Comparison of ENCODE assay signal across 9 cellular contexts in the genomic region with DNA sequence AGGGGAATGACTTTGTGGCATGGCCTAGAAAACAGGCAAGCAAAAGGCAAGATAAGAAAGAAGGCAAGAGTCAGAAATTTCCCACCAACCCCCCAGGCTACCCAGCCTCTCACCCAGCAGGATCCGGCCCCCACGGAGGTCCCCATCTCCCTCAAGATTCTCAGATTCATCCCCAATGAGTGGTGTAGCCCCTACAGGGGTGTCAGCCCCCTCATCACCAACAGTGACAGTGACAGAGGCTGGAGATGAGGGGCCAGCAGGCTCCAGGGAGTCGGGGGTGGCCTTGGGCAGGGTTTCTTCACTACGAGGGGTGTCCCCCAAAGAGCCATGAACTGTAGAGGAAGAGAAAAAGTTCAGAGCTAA. TPM values are rescaled to one million over a fixed set of nuclear protein-coding genes. Genes with fewer than 3 reads are reported as not detected.
DNase-seq lines count a peak whose midpoint lies in the region; ATAC-seq and TF ChIP-seq lines count a peak whose summit lies in the region.
"Had no signal": no experiment of that assay in that cellular context is flagged by ENCODE, and none has a peak within 500 bp of the region (broad histone marks: within the 10 kb centered on the region; RNA-seq: fewer than 3 reads in every experiment).

No MANE protein-coding gene starts in this region.

- H3K27ac ChIP-seq in right cardiac atrium (ENCODE audit: low read length) = peak overlapping the region; percentile 56
- H3K27ac ChIP-seq in skeletal muscle tissue (ENCODE audit: low read depth, low read length) = peak overlapping the region; percentile 12

- no peaks in the 10 kb centered on the region for H3K27me3 Mint-ChIP-seq in WTC11 (ENCODE audit: low read depth)

- no peaks in the 10 kb centered on the region for H3K9me3 Mint-ChIP-seq in WTC11

- WGBS in right cardiac atrium = 42% methylated on average over 4 of the region's 4 CpGs

- CTCF ChIA-PET in WTC11 (lab: Charles Lee) = interaction anchor here (2.6 kb wide), 1 partner anchor 56 kb away, joined by 21 read pairs; no protein-coding TSS in a partner anchor

- H3K4me1 Mint-ChIP-seq in WTC11 = peaks cover 15% of the 10 kb centered on the region

- peaks cover 40% of the 10 kb centered on the region for H3K36me3 Mint-ChIP-seq in WTC11

- peaks cover 9% of the 10 kb centered on the region for H3K4me1 ChIP-seq in right cardiac atrium (ENCODE audit: control insufficient read depth, insufficient read depth, low read length)
- H3K4me1 ChIP-seq in skeletal muscle tissue (ENCODE audit: control insufficient read depth in 3 of 3, insufficient read depth in 3 of 3, low read length in 3 of 3) = peaks cover 18 to 22% (median 21%) of the 10 kb centered on the region in 3 donors

- H3K9ac ChIP-seq in skeletal muscle tissue (ENCODE audit: low read depth in 1 of 3, low read length in 3 of 3) = peak overlapping the region; percentile 23 to 97 (median 61)

- H3K4me3 ChIP-seq in H7 (ENCODE audit: insufficient read depth, low read depth, low read length) (peak overlapping the region; percentile 87), right cardiac atrium (ENCODE audit: low read length) (peak overlapping the region; percentile 98), skeletal muscle tissue (ENCODE audit: low read length in 3 of 3) (peak overlapping the region; percentile 43 to 95 (median 58))

- no peak for TF ChIP-seq CTCF in WTC11 (IDR thresholded peaks at IDR 0.05)

- peak overlapping the region; percentile 77 for H3K4me3 Mint-ChIP-seq in WTC11

- ATAC-seq in WTC11 (no peak), right cardiac atrium (no peak), GM21447 (IDR thresholded peaks at IDR 0.05; ENCODE audit: unreplicated experiment) (no peak), HG02938 (IDR thresholded peaks at IDR 0.05; ENCODE audit: unreplicated experiment) (no peak), HG03469 (IDR thresholded peaks at IDR 0.05; ENCODE audit: unreplicated experiment) (no peak)

- DNase-seq in H7 = no peak
- no peak for DNase-seq in WTC11 (ENCODE audit: low spot score)
- peak in 1 of 3 donors; percentile 34 for DNase-seq in right cardiac atrium
- no peak for DNase-seq in NCI-H2196 treated with DMSO at 0.1 percent for 48 hours (lab: John Stamatoyannopoulos, UW; ENCODE audit: unreplicated experiment)
- DNase-seq: occipital lobe had no signal

- H3K9me3 ChIP-seq in right cardiac atrium (ENCODE audit: control insufficient read depth, low read length) = no peaks in the 10 kb centered on the region
- H3K9me3 ChIP-seq in skeletal muscle tissue (ENCODE audit: control insufficient read depth in 3 of 3, low read length in 3 of 3) = no peaks in the 10 kb centered on the region

- H3K36me3 ChIP-seq in H7 (replicated peaks; ENCODE audit: control insufficient read depth, insufficient read depth, low read length) (peaks cover 24% of the 10 kb centered on the region), skeletal muscle tissue (ENCODE audit: control insufficient read depth in 3 of 3, insufficient read depth in 3 of 3, low read length in 3 of 3) (peaks cover 15 to 30% (median 22%) of the 10 kb centered on the region in 3 donors)

- H3K27me3 ChIP-seq in H7 (ENCODE audit: control insufficient read depth, insufficient read depth, low read length) = no peaks in the 10 kb centered on the region
- H3K27me3 ChIP-seq in right cardiac atrium (ENCODE audit: control insufficient read depth, insufficient read depth) = no peaks in the 10 kb centered on the region
- H3K27me3 ChIP-seq in skeletal muscle tissue (ENCODE audit: control insufficient read depth in 3 of 3, insufficient read depth in 3 of 3, low read length in 3 of 3) = no peaks in the 10 kb centered on the region

- POLR2A ChIA-PET in WTC11 (lab: Charles Lee) = interaction anchor here (0.6 to 2.1 kb wide), 2 partner anchors 10 to 69 kb away, joined by 3 to 6 read pairs; a partner anchor contains a TSS

- peak overlapping the region; percentile 85 for H3K27ac Mint-ChIP-seq in WTC11

- intact Hi-C loops in right cardiac atrium (cut with DNase I) = loop anchor here in 1 of 4 donors (10.0 kb wide), 1 partner anchor 58 kb away; a partner anchor contains a TSS

TF ChIP-seq in WTC11, 78 proteins besides CTCF, POLR2A, EP300 and RAD21:
- TF ChIP-seq, protein P1, sequence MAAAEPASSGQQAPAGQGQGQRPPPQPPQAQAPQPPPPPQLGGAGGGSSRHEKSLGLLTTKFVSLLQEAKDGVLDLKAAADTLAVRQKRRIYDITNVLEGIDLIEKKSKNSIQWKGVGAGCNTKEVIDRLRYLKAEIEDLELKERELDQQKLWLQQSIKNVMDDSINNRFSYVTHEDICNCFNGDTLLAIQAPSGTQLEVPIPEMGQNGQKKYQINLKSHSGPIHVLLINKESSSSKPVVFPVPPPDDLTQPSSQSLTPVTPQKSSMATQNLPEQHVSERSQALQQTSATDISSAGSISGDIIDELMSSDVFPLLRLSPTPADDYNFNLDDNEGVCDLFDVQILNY (CRISPR knock-in tag; IDR thresholded peaks at IDR 0.05) = no peak
- TF ChIP-seq JUN (CRISPR knock-in tag; IDR thresholded peaks at IDR 0.05) (no peak), TCF7 (CRISPR knock-in tag; IDR thresholded peaks at IDR 0.05; ENCODE audit: low read depth) (no peak), NFE2L1 (CRISPR knock-in tag; IDR thresholded peaks at IDR 0.05) (no peak), SP1 (CRISPR knock-in tag; conservative IDR thresholded peaks at IDR 0.05) (no peak), ZNF232 (CRISPR knock-in tag; IDR thresholded peaks at IDR 0.05) (no peak), RORB (CRISPR knock-in tag; IDR thresholded peaks at IDR 0.05) (no peak)
- TF ChIP-seq, protein P2, sequence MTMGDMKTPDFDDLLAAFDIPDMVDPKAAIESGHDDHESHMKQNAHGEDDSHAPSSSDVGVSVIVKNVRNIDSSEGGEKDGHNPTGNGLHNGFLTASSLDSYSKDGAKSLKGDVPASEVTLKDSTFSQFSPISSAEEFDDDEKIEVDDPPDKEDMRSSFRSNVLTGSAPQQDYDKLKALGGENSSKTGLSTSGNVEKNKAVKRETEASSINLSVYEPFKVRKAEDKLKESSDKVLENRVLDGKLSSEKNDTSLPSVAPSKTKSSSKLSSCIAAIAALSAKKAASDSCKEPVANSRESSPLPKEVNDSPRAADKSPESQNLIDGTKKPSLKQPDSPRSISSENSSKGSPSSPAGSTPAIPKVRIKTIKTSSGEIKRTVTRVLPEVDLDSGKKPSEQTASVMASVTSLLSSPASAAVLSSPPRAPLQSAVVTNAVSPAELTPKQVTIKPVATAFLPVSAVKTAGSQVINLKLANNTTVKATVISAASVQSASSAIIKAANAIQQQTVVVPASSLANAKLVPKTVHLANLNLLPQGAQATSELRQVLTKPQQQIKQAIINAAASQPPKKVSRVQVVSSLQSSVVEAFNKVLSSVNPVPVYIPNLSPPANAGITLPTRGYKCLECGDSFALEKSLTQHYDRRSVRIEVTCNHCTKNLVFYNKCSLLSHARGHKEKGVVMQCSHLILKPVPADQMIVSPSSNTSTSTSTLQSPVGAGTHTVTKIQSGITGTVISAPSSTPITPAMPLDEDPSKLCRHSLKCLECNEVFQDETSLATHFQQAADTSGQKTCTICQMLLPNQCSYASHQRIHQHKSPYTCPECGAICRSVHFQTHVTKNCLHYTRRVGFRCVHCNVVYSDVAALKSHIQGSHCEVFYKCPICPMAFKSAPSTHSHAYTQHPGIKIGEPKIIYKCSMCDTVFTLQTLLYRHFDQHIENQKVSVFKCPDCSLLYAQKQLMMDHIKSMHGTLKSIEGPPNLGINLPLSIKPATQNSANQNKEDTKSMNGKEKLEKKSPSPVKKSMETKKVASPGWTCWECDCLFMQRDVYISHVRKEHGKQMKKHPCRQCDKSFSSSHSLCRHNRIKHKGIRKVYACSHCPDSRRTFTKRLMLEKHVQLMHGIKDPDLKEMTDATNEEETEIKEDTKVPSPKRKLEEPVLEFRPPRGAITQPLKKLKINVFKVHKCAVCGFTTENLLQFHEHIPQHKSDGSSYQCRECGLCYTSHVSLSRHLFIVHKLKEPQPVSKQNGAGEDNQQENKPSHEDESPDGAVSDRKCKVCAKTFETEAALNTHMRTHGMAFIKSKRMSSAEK (CRISPR knock-in tag; IDR thresholded peaks at IDR 0.05; ENCODE audit: borderline replicate concordance) = no peak
- TF ChIP-seq, protein P3, sequence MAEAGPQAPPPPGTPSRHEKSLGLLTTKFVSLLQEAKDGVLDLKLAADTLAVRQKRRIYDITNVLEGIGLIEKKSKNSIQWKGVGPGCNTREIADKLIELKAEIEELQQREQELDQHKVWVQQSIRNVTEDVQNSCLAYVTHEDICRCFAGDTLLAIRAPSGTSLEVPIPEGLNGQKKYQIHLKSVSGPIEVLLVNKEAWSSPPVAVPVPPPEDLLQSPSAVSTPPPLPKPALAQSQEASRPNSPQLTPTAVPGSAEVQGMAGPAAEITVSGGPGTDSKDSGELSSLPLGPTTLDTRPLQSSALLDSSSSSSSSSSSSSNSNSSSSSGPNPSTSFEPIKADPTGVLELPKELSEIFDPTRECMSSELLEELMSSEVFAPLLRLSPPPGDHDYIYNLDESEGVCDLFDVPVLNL (CRISPR knock-in tag; IDR thresholded peaks at IDR 0.05; ENCODE audit: borderline replicate concordance, low read depth) = no peak

RNA-seq across cellular contexts. Expression of a gene that starts 1.0 kb away (rescaled TPM):
- total RNA-seq in H7 (2014; rRNA removed; shearing (Covaris generic)) = 134 and 136 TPM in 2 replicates
- total RNA-seq in WTC11 (2021) (137 to 169 TPM (median 168 TPM) in 3 replicates), right cardiac atrium (10 to 100 TPM; 13.5 to 24.0 (median 20.0) TPM), skeletal muscle tissue (24.0 TPM)
- polyA plus RNA-seq in right cardiac atrium = 15.7 TPM

RNA-seq across cellular contexts. Expression of a gene that starts 5.4 kb away (rescaled TPM):
- total RNA-seq in H7 (2014; rRNA removed; shearing (Covaris generic)) = 7.9 and 8.7 TPM in 2 replicates
- total RNA-seq in WTC11 (2021) = 24.0 to 46.2 TPM (median 44.1 TPM) in 3 replicates
- total RNA-seq in right cardiac atrium = 1 to 10 TPM; 1.6 to 5.0 (median 3.4) TPM
- polyA plus RNA-seq in right cardiac atrium = 2.4 TPM
- total RNA-seq in skeletal muscle tissue = 6.3 TPM

RNA-seq across cellular contexts. Expression of a gene that starts 17.7 kb away (rescaled TPM):
- 0.42 and 0.48 TPM in 2 replicates for total RNA-seq in H7 (2014; rRNA removed; shearing (Covaris generic))
- 3.1 to 3.5 TPM (median 3.5 TPM) in 3 replicates for total RNA-seq in WTC11 (2021)
- not detected for total RNA-seq in right cardiac atrium
- 0.05 TPM for polyA plus RNA-seq in right cardiac atrium
- 0.52 TPM for total RNA-seq in skeletal muscle tissue
- total RNA-seq: occipital lobe had no signal

RNA-seq across cellular contexts. Expression of a gene that starts 31.0 kb away (rescaled TPM):
- total RNA-seq in H7 (2014; rRNA removed; shearing (Covaris generic)) = 0.63 and 1.7 TPM in 2 replicates
- 1.3 TPM in 3 replicates for total RNA-seq in WTC11 (2021)
- total RNA-seq in right cardiac atrium = 10 to 100 TPM; 10.9 to 19.8 (median 12.0) TPM
- 3.0 TPM for polyA plus RNA-seq in right cardiac atrium
- total RNA-seq in skeletal muscle tissue = 8.4 TPM

RNA-seq across cellular contexts. Expression of a gene that starts 33.9 kb away (rescaled TPM):
- total RNA-seq in H7 (2014; rRNA removed; shearing (Covaris generic)) = 56.2 and 58.6 TPM in 2 replicates
- total RNA-seq in WTC11 (2021) (42.6 to 44.8 TPM (median 42.8 TPM) in 3 replicates), right cardiac atrium (10 to 100 TPM; 18.5 to 28.2 (median 22.7) TPM), skeletal muscle tissue (23.0 TPM)
- 26.0 TPM for polyA plus RNA-seq in right cardiac atrium
